7 cellular contexts compared by ENCODE assay signal in the genomic region with DNA sequence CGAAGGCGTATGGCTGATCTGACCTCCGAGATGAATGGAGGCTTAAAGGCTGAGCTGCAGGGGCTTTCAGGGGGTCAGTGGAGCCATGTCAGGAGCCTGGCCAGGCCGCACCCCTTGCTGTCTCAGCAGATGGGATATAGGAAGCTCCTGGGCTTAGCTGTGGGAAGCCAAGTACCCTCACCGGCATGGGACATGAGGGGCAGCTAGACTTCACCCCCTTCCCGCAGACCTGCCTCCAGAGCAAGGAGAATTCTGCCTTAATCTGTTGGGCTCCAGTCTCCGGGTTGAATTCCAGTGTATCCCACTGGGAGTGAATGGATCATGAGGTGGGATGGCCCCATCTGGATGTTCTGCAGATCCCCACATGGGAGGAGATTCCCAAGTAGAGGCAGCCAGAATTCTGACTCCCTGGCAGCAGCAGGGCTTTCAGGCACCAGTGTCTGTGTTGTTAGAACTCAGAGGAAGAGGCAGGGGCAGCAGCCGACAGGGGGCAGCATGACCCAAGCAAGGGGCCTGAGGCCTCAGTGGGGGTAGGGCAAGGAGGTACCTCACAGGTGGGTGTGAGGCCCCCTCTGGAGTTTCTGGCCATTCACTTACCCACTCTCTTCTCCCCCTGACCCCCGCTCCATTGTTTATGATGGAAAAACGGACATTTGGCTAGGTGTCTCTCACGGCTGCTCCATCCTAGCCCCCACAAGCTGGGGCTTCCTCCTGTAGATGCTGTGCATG.
DNase-seq lines count a peak whose midpoint lies in the region; ATAC-seq and TF ChIP-seq lines count a peak whose summit lies in the region.

No MANE protein-coding gene starts in this region.

- TF ChIP-seq CTCF in fibroblast of pulmonary artery (IDR thresholded peaks at IDR 0.05; ENCODE audit: low read length, missing control alignments) (peak; percentile 73), retinal pigment epithelial cell (conservative IDR thresholded peaks at IDR 0.05; ENCODE audit: low read depth, low read length) (peak; percentile 82)

- peak; percentile 7 for DNase-seq in NOMO-1 treated with dmso at 0.1 percent for 144 hours (lab: John Stamatoyannopoulos, UW; ENCODE audit: unreplicated experiment)
- DNase-seq in activated T-cell treated with anti-CD3 and anti-CD28 coated beads, Interleukin-2, amount 50 U/mL, for 1 hour = peak; percentile 79
- peak; percentile 44 for DNase-seq in fibroblast of pulmonary artery (ENCODE audit: low read depth)
- DNase-seq in retinal pigment epithelial cell (ENCODE audit: low read depth) = no peak
- DNase-seq in inferior parietal cortex (ENCODE audit: extremely low spot score) = no peak

- H3K4me3 ChIP-seq in fibroblast of pulmonary artery (replicated peaks; ENCODE audit: low read depth, low read length) = no peak overlapping the region
- no peak overlapping the region for H3K4me3 ChIP-seq in retinal pigment epithelial cell (ENCODE audit: low read length)

- peak; percentile 57 for ATAC-seq in GM18868 (IDR thresholded peaks at IDR 0.05; ENCODE audit: unreplicated experiment)
- no peak for ATAC-seq in GM21423 (IDR thresholded peaks at IDR 0.05; ENCODE audit: unreplicated experiment)

Comparison
In these comparisons a context has a peak if more than half of its experiments do, and no peak if none do; other contexts are left out.
1. DNase-seq: peak in NOMO-1 treated with dmso at 0.1 percent for 144 hours (single experiment), activated T-cell treated with anti-CD3 and anti-CD28 coated beads, Interleukin-2, amount 50 U/mL, for 1 hour (single experiment) and fibroblast of pulmonary artery (single experiment); none in retinal pigment epithelial cell (single experiment) and inferior parietal cortex (single experiment).